8 cellular contexts compared by ENCODE assay signal in genomic region chr4:169659736-169660670, GRCh38. TPM values are rescaled to one million over a fixed set of nuclear protein-coding genes. Genes with fewer than 3 reads are reported as not detected.
A peak's percentile ranks its signal among the peaks of the same experiment; 100 is the strongest.
DNase-seq lines count a peak whose midpoint lies in the region; ATAC-seq, FAIRE-seq and TF ChIP-seq lines count a peak whose summit lies in the region.

No MANE protein-coding gene starts in this region.

- no peaks in the 10 kb centered on the region for H3K9me3 ChIP-seq in ascending aorta
- no peaks in the 10 kb centered on the region for H3K9me3 ChIP-seq in right atrium auricular region
- no peaks in the 10 kb centered on the region for H3K9me3 ChIP-seq in psoas muscle

- intact Hi-C loops in ascending aorta (cut with DNase I), result loop anchor here (2.0 to 5.0 kb wide), 3 partner anchors 39 to 97 kb away; partner anchors contain the start of genes CLCN3, HPF1 and NEK1
- intact Hi-C loops in psoas muscle (cut with DNase I), result loop anchor here in 1 of 2 donors (2.0 kb wide), 1 partner anchor 39 kb away; the partner anchor contains the start of gene CLCN3

- DNase-seq in GM06990 (ENCODE audit: extremely low read depth, insufficient read length), result peak; percentile 46
- DNase-seq in NCI-H1105 (lab: John Stamatoyannopoulos, UW), result peak; percentile 76
- DNase-seq in T-helper 1 cell, result peak; percentile 12 to 88 (median 51)
- DNase-seq in ascending aorta (ENCODE audit: low spot score in 2 of 2), result peak; percentile 51 to 93
- peak; percentile 92 for DNase-seq in right atrium auricular region (ENCODE audit: low spot score)
- peak; percentile 33 to 70 for DNase-seq in psoas muscle
- DNase-seq in urothelium cell line (ENCODE audit: low spot score), result peak; percentile 85

- H3K4me3 ChIP-seq in GM06990 (replicated peaks; ENCODE audit: low read depth, low read length) (peak overlapping the region; percentile 53), ascending aorta (peak overlapping the region; percentile 42 to 61), right atrium auricular region (peak overlapping the region; percentile 36 to 51), psoas muscle (peak overlapping the region; percentile 70)

- H3K27me3 ChIP-seq in GM06990 (replicated peaks; ENCODE audit: control insufficient read depth, insufficient read depth, low read length), result no peaks in the 10 kb centered on the region
- no peaks in the 10 kb centered on the region for H3K27me3 ChIP-seq in ascending aorta
- H3K27me3 ChIP-seq in right atrium auricular region, result no peaks in the 10 kb centered on the region
- H3K27me3 ChIP-seq in psoas muscle (ENCODE audit: insufficient read depth in 3 of 3, low read length in 2 of 3), result no peaks in the 10 kb centered on the region

- H3K27ac ChIP-seq in ascending aorta (peak overlapping the region; percentile 37 to 71), right atrium auricular region (peak overlapping the region; percentile 84 to 90), psoas muscle (peak overlapping the region; percentile 83)

- 6 to 8% (median 6%) methylated on average over 14 of the region's 14 CpGs for WGBS in psoas muscle, 3 donors

- TF ChIP-seq CTCF in GM06990 (IDR thresholded peaks at IDR 0.05; ENCODE audit: insufficient read depth, low read length, poor library complexity, severe bottlenecking), result no peak
- no peak for TF ChIP-seq CTCF in ascending aorta (IDR thresholded peaks at IDR 0.05)
- no peak for TF ChIP-seq CTCF in right atrium auricular region (IDR thresholded peaks at IDR 0.05)
- no peak for TF ChIP-seq CTCF in psoas muscle (IDR thresholded peaks at IDR 0.05)

- FAIRE-seq in urothelium cell line (lab: Jason Lieb, UNC), result no peak

- H3K4me1 ChIP-seq in ascending aorta, result peaks cover 0 to 7% of the 10 kb centered on the region in 2 donors
- peaks cover 0 to 31% of the 10 kb centered on the region in 2 donors for H3K4me1 ChIP-seq in right atrium auricular region
- H3K4me1 ChIP-seq in psoas muscle, result peaks cover 54% of the 10 kb centered on the region

- H3K36me3 ChIP-seq in GM06990 (ENCODE audit: control insufficient read depth, insufficient read depth, low read length) (no peaks in the 10 kb centered on the region), ascending aorta (no peaks in the 10 kb centered on the region), right atrium auricular region (no peaks in the 10 kb centered on the region), psoas muscle (ENCODE audit: insufficient read depth in 1 of 2, low read depth in 1 of 2) (no peaks in the 10 kb centered on the region)

- ATAC-seq in HG02610 (IDR thresholded peaks at IDR 0.05; ENCODE audit: unreplicated experiment), result peak; percentile 97
- ATAC-seq in psoas muscle, result peak; percentile 96 to 98 (median 97)

RNA-seq across cellular contexts. Expression of gene CLCN3, which starts 39.6 kb away (rescaled TPM):
- total RNA-seq in ascending aorta (13.8 TPM), right atrium auricular region (10 to 100 TPM; 32.9 to 58.4 TPM), psoas muscle (10 to 100 TPM; 24.3 to 32.3 (median 25.6) TPM)
- polyA plus RNA-seq in psoas muscle, result 10 to 100 TPM in 2 of 3 donors, 1 to 10 TPM in 1; 7.9 to 23.5 (median 10.5) TPM

RNA-seq across cellular contexts. Expression of gene NEK1, which starts 47.6 kb away (rescaled TPM):
- total RNA-seq in ascending aorta (11.0 TPM), right atrium auricular region (1 to 10 TPM; 7.2 to 9.3 TPM), psoas muscle (1 to 10 TPM; 7.6 to 8.8 (median 8.3) TPM)
- 1 to 10 TPM; 3.0 to 3.6 (median 3.4) TPM for polyA plus RNA-seq in psoas muscle

Comparison
In these comparisons a context has a peak if more than half of its experiments do, and no peak if none do; other contexts are left out.
1. Peak in every context shown above with its lines: DNase-seq, ATAC-seq, H3K4me3 ChIP-seq and H3K27ac ChIP-seq.